Comparison of ENCODE assay signal across 8 cellular contexts in genomic region chr13:99386911-99387788, GRCh38.
DNase-seq lines count a peak whose midpoint lies in the region; ATAC-seq and TF ChIP-seq lines count a peak whose summit lies in the region.

No MANE protein-coding gene starts in this region.

- H3K4me1 Mint-ChIP-seq in T-helper 2 cell treated with Interferon-gamma antibody and Interleukin-4, amounts not matched to agents 5 μg/mL and 100 μg/mL, for 36 hours (ENCODE audit: low read depth): peaks cover 47% of the 10 kb centered on the region

- DNase-seq in NCI-H748 (lab: John Stamatoyannopoulos, UW; ENCODE audit: unreplicated experiment) (peak; percentile 13), NCI-H748 treated with DMSO at 0.1 percent for 48 hours (lab: John Stamatoyannopoulos, UW) (no peak), astrocyte of the cerebellum (ENCODE audit: low read depth) (no peak), left colon (peak in 1 of 2 donors; percentile 85)
- DNase-seq in T-helper 2 cell treated with Interferon-gamma antibody and Interleukin-4, amounts not matched to agents 5 μg/mL and 100 μg/mL, for 36 hours (ENCODE audit: low spot score): peak; percentile 74
- peak; percentile 63 to 74 for DNase-seq in stimulated activated CD8-positive, alpha-beta memory T cell treated with anti-CD3 and anti-CD28 coated beads, Interleukin-15, amount 100 ng/mL, for 4 hours (ENCODE audit: low read depth in 2 of 2)

- no peak overlapping the region for H3K4me3 Mint-ChIP-seq in T-helper 2 cell treated with Interferon-gamma antibody and Interleukin-4, amounts not matched to agents 5 μg/mL and 100 μg/mL, for 36 hours

- peak overlapping the region; percentile 51 for H3K27ac Mint-ChIP-seq in T-helper 2 cell treated with Interferon-gamma antibody and Interleukin-4, amounts not matched to agents 5 μg/mL and 100 μg/mL, for 36 hours

- H3K36me3 Mint-ChIP-seq in T-helper 2 cell treated with Interferon-gamma antibody and Interleukin-4, amounts not matched to agents 5 μg/mL and 100 μg/mL, for 36 hours (ENCODE audit: low read depth): peaks cover 16% of the 10 kb centered on the region

- H3K4me3 ChIP-seq in astrocyte of the cerebellum (ENCODE audit: low read depth, low read length): no peak overlapping the region

- peak; percentile 57 for ATAC-seq in HG03575 (IDR thresholded peaks at IDR 0.05; ENCODE audit: extremely low read depth, insufficient number of reproducible peaks, low FRiP score, unreplicated experiment)
- peak; percentile 47 for ATAC-seq in left colon
- no peak for ATAC-seq in GM19324 (IDR thresholded peaks at IDR 0.05; ENCODE audit: low FRiP score, unreplicated experiment)

- peak; percentile 48 for TF ChIP-seq CTCF in astrocyte of the cerebellum (IDR thresholded peaks at IDR 0.05; ENCODE audit: low read depth, low read length, missing control alignments)

- H3K9me3 Mint-ChIP-seq in T-helper 2 cell treated with Interferon-gamma antibody and Interleukin-4, amounts not matched to agents 5 μg/mL and 100 μg/mL, for 36 hours: no peaks in the 10 kb centered on the region

- in situ Hi-C loops in astrocyte of the cerebellum (cut with HindIII; ENCODE audit: low sequenced_read_pairs): no loop called here

- no peaks in the 10 kb centered on the region for H3K27me3 Mint-ChIP-seq in T-helper 2 cell treated with Interferon-gamma antibody and Interleukin-4, amounts not matched to agents 5 μg/mL and 100 μg/mL, for 36 hours (ENCODE audit: low read depth)

- intact Hi-C loops in left colon (cut with DNase I, micrococcal nuclease): no loop called here

Comparison
In these comparisons a context has a peak if more than half of its experiments do, and no peak if none do; other contexts are left out.
1. DNase-seq: peak in NCI-H748 (single experiment), T-helper 2 cell treated with Interferon-gamma antibody and Interleukin-4, amounts not matched to agents 5 μg/mL and 100 μg/mL, for 36 hours (single experiment) and stimulated activated CD8-positive, alpha-beta memory T cell treated with anti-CD3 and anti-CD28 coated beads, Interleukin-15, amount 100 ng/mL, for 4 hours (2 of 2); none in NCI-H748 treated with DMSO at 0.1 percent for 48 hours (single experiment) and astrocyte of the cerebellum (single experiment).